Comparison of ENCODE assay signal across 8 cellular contexts in the genomic region with DNA sequence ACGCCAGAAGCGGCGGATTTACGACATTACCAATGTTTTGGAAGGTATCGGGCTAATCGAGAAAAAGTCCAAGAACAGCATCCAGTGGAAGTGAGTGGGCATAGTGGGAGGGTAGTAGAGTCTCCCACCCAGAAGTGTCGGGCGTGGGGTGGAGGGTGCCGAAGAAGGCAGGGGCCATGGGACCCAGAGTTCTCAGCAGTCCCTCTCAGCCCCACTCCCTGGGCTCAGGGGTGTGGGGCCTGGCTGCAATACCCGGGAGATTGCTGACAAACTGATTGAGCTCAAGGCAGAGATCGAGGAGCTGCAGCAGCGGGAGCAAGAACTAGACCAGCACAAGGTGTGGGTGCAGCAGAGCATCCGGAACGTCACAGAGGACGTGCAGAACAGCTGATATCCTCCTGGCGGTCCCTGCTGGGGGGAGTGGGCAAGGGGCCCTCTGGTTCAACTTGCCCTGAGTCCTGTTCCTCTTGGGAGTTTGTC. TPM values are rescaled to one million over a fixed set of nuclear protein-coding genes. Genes with fewer than 3 reads are reported as not detected.
DNase-seq lines count a peak whose midpoint lies in the region; ATAC-seq and TF ChIP-seq lines count a peak whose summit lies in the region.

No MANE protein-coding gene starts in this region.

- H3K27ac Mint-ChIP-seq in H9: no peak overlapping the region; a peak in 2 of 7 replicates
- H3K27ac Mint-ChIP-seq in activated CD4-positive, alpha-beta memory T cell treated with anti-CD3 and anti-CD28 coated beads, Interleukin-2, amount 10 ng/mL, durations not matched to agents 7 days and 5 days: peak overlapping the region; percentile 83
- H3K27ac Mint-ChIP-seq in stimulated activated naive B cell treated with anti-CD40 and anti-IgM and Interleukin-4, amounts not matched to agents 10 μg/mL and 1 μg/mL and 100 μg/mL, for 72 hours: peak overlapping the region; percentile 88

- peak overlapping the region; percentile 87 for H3K9ac ChIP-seq in H9 (ENCODE audit: extremely low read depth, insufficient read length, low read length)

- H3K27ac ChIP-seq in H9 (ENCODE audit: insufficient read length, low read depth, low read length): no peak overlapping the region

- H2BK15ac ChIP-seq in H9 (ENCODE audit: low read depth, low read length): no peak overlapping the region

- no peak for ATAC-seq in stimulated activated naive B cell treated with anti-CD40 and anti-IgM and Interleukin-4, amounts not matched to agents 10 μg/mL and 1 μg/mL and 100 μg/mL, for 72 hours (replicated peaks)
- ATAC-seq in GM21447 (IDR thresholded peaks at IDR 0.05; ENCODE audit: unreplicated experiment): no peak

- H2AK5ac ChIP-seq in H9 (ENCODE audit: insufficient read length, low read length): no peak overlapping the region

- H2AFZ ChIP-seq in H9 (ENCODE audit: low read length): no peak overlapping the region

- 0 out of 2 replicates have a peak, but pooled peaks cover 3% of the 10 kb centered on the region for H3K27me3 Mint-ChIP-seq in H9 (ENCODE audit: low read depth)
- no peaks in the 10 kb centered on the region for H3K27me3 Mint-ChIP-seq in activated CD4-positive, alpha-beta memory T cell treated with anti-CD3 and anti-CD28 coated beads, Interleukin-2, amount 10 ng/mL, durations not matched to agents 7 days and 5 days
- H3K27me3 Mint-ChIP-seq in stimulated activated naive B cell treated with anti-CD40 and anti-IgM and Interleukin-4, amounts not matched to agents 10 μg/mL and 1 μg/mL and 100 μg/mL, for 72 hours: no peaks in the 10 kb centered on the region

- no peak overlapping the region for H3T11ph ChIP-seq in H9 (ENCODE audit: low read length)

- H3K9me3 ChIP-seq in H9 (ENCODE audit: control insufficient read depth, low read depth, low read length): no peaks in the 10 kb centered on the region

- H3K4me3 Mint-ChIP-seq in H9: peak overlapping the region; percentile 86 to 93
- peak overlapping the region; percentile 86 for H3K4me3 Mint-ChIP-seq in activated CD4-positive, alpha-beta memory T cell treated with anti-CD3 and anti-CD28 coated beads, Interleukin-2, amount 10 ng/mL, durations not matched to agents 7 days and 5 days
- peak overlapping the region; percentile 89 for H3K4me3 Mint-ChIP-seq in stimulated activated naive B cell treated with anti-CD40 and anti-IgM and Interleukin-4, amounts not matched to agents 10 μg/mL and 1 μg/mL and 100 μg/mL, for 72 hours

- no peak overlapping the region for H2BK20ac ChIP-seq in H9 (ENCODE audit: low read depth, low read length, poor library complexity, severe bottlenecking)

- no peak overlapping the region; the same call in 1 of the 2 replicates for H3K14ac ChIP-seq in H9 (ENCODE audit: insufficient read depth, low read length)

- H3K56ac ChIP-seq in H9 (ENCODE audit: insufficient read length, low read depth, low read length): no peak overlapping the region

- H3K4me1 ChIP-seq in H9 (ENCODE audit: insufficient read depth, low read length): no peaks in the 10 kb centered on the region

- peaks cover 36 to 52% (median 50%) of the 10 kb centered on the region in 3 experiments for H3K36me3 Mint-ChIP-seq in H9 (ENCODE audit: insufficient read depth in 1 of 3, low read depth in 3 of 3)
- peaks cover 48% of the 10 kb centered on the region for H3K36me3 Mint-ChIP-seq in activated CD4-positive, alpha-beta memory T cell treated with anti-CD3 and anti-CD28 coated beads, Interleukin-2, amount 10 ng/mL, durations not matched to agents 7 days and 5 days (ENCODE audit: low read depth)
- peaks cover 33 to 43% of the 10 kb centered on the region in 2 donors for H3K36me3 Mint-ChIP-seq in stimulated activated naive B cell treated with anti-CD40 and anti-IgM and Interleukin-4, amounts not matched to agents 10 μg/mL and 1 μg/mL and 100 μg/mL, for 72 hours

- H3K79me2 ChIP-seq in H9 (ENCODE audit: insufficient read depth, low read length): peaks cover 13% of the 10 kb centered on the region; the same call in 1 of the 2 replicates

- no peak overlapping the region for H4K91ac ChIP-seq in H9 (ENCODE audit: insufficient read length, low read depth, low read length)

- H3K23me2 ChIP-seq in H9 (ENCODE audit: insufficient read length, low read depth, low read length, poor library complexity, severe bottlenecking): peaks cover 8% of the 10 kb centered on the region

- no peak overlapping the region for H3K4ac ChIP-seq in H9 (ENCODE audit: low read depth, low read length)

- no CpG with 5 or more reads among the region's 16 CpGs for WGBS in H9 (ENCODE audit: extremely low coverage, insufficient read length, low lambda C conversion rate)

- CTCF ChIA-PET in activated CD4-positive, alpha-beta memory T cell treated with anti-CD3 and anti-CD28 coated beads, Interleukin-2, amount 10 ng/mL, durations not matched to agents 7 days and 5 days (lab: Charles Lee): interaction anchor here (0.9 to 2.2 kb wide), 15 partner anchors 18 to 245 kb away, joined by 3 to 7 read pairs (median 4); partner anchors contain the start of genes FBXL8, TMEM208 and TRADD

- H3K18ac ChIP-seq in H9 (ENCODE audit: insufficient read length, low read depth, low read length): no peak overlapping the region

- no peak overlapping the region for H2BK5ac ChIP-seq in H9 (ENCODE audit: insufficient read length, low read length)

- peaks cover 13% of the 10 kb centered on the region for H3K79me1 ChIP-seq in H9 (ENCODE audit: insufficient read depth, low read depth, low read length, poor library complexity, severe bottlenecking)

- H2BK120ac ChIP-seq in H9 (ENCODE audit: low read depth, low read length, poor library complexity, severe bottlenecking): no peak overlapping the region

- no peaks in the 10 kb centered on the region; a peak in 1 of 5 replicates for H3K9me3 Mint-ChIP-seq in H9
- no peaks in the 10 kb centered on the region for H3K9me3 Mint-ChIP-seq in activated CD4-positive, alpha-beta memory T cell treated with anti-CD3 and anti-CD28 coated beads, Interleukin-2, amount 10 ng/mL, durations not matched to agents 7 days and 5 days
- no peaks in the 10 kb centered on the region for H3K9me3 Mint-ChIP-seq in stimulated activated naive B cell treated with anti-CD40 and anti-IgM and Interleukin-4, amounts not matched to agents 10 μg/mL and 1 μg/mL and 100 μg/mL, for 72 hours

- no peaks in the 10 kb centered on the region; the same call in 1 of the 2 replicates for H3K27me3 ChIP-seq in H9 (ENCODE audit: insufficient read depth, low read length)

- DNase-seq in H9 (no peak), A172 (ENCODE audit: low spot score) (no peak), D341Med (ENCODE audit: low spot score) (no peak), NCI-H510A treated with DMSO at 0.1 percent for 48 hours (lab: John Stamatoyannopoulos, UW) (no peak)
- DNase-seq in activated CD4-positive, alpha-beta memory T cell treated with anti-CD3 and anti-CD28 coated beads, Interleukin-2, amount 10 ng/mL, durations not matched to agents 7 days and 5 days: peak; percentile 57
- no peak for DNase-seq in stimulated activated naive B cell treated with anti-CD40 and anti-IgM and Interleukin-4, amounts not matched to agents 10 μg/mL and 1 μg/mL and 100 μg/mL, for 72 hours

- no peaks in the 10 kb centered on the region for H4K20me1 ChIP-seq in H9 (ENCODE audit: control insufficient read depth, insufficient read depth, insufficient read length)

- no peak overlapping the region for H4K8ac ChIP-seq in H9 (replicated peaks; ENCODE audit: insufficient read length, low read depth, low read length)

- no peak overlapping the region for H3K23ac ChIP-seq in H9 (ENCODE audit: insufficient read length, low read depth, low read length)

- POLR2A ChIA-PET in activated CD4-positive, alpha-beta memory T cell treated with anti-CD3 and anti-CD28 coated beads, Interleukin-2, amount 10 ng/mL, durations not matched to agents 7 days and 5 days (lab: Charles Lee): interaction anchor here (0.9 to 3.1 kb wide), 18 partner anchors 9 to 218 kb away, joined by 3 to 18 read pairs (median 5); partner anchors contain the start of genes B3GNT9, FBXL8, PHAF1 and TMEM208

- peak overlapping the region; percentile 89 for H3K4me2 ChIP-seq in H9 (ENCODE audit: insufficient read depth, insufficient read length, low read length)

- peaks cover 18 to 29% of the 10 kb centered on the region in 2 experiments for H3K4me1 Mint-ChIP-seq in H9
- H3K4me1 Mint-ChIP-seq in activated CD4-positive, alpha-beta memory T cell treated with anti-CD3 and anti-CD28 coated beads, Interleukin-2, amount 10 ng/mL, durations not matched to agents 7 days and 5 days: peaks cover 50% of the 10 kb centered on the region
- peaks cover 23 to 61% of the 10 kb centered on the region in 2 donors for H3K4me1 Mint-ChIP-seq in stimulated activated naive B cell treated with anti-CD40 and anti-IgM and Interleukin-4, amounts not matched to agents 10 μg/mL and 1 μg/mL and 100 μg/mL, for 72 hours

- H2BK12ac ChIP-seq in H9 (ENCODE audit: insufficient read length, low read depth, low read length): no peak overlapping the region

- no peak for TF ChIP-seq CTCF in H9 (conservative IDR thresholded peaks at IDR 0.05)

- peak overlapping the region; percentile 100 for H3K4me3 ChIP-seq in iPS-11a (ENCODE audit: low read depth, low read length)

- no peak overlapping the region for H4K5ac ChIP-seq in H9 (ENCODE audit: insufficient read length, low read depth, low read length)

RNA-seq across cellular contexts. Expression of gene E2F4, which starts 0.9 kb away (rescaled TPM):
- total RNA-seq in H9 (2021): 109 and 116 TPM in 2 replicates
- 100 to 1,000 TPM; 127 to 131 TPM for total RNA-seq in activated CD4-positive, alpha-beta memory T cell treated with anti-CD3 and anti-CD28 coated beads, Interleukin-2, amount 10 ng/mL, durations not matched to agents 7 days and 5 days
- 99.6 and 115 TPM in 2 replicates for total RNA-seq in A172 (2014; rRNA removed; shearing (Covaris generic))

RNA-seq across cellular contexts. Expression of gene EXOC3L1, which starts 2.9 kb away (rescaled TPM):
- 3.1 and 3.3 TPM in 2 replicates for total RNA-seq in H9 (2021)
- total RNA-seq in activated CD4-positive, alpha-beta memory T cell treated with anti-CD3 and anti-CD28 coated beads, Interleukin-2, amount 10 ng/mL, durations not matched to agents 7 days and 5 days: not detected
- total RNA-seq in A172 (2014; rRNA removed; shearing (Covaris generic)): 0.12 and 0.50 TPM in 2 replicates

RNA-seq across cellular contexts. Expression of gene ELMO3, which starts 6.1 kb away (rescaled TPM):
- total RNA-seq in H9 (2021): 8.6 and 9.1 TPM in 2 replicates
- 1 to 10 TPM; 7.3 to 8.3 TPM for total RNA-seq in activated CD4-positive, alpha-beta memory T cell treated with anti-CD3 and anti-CD28 coated beads, Interleukin-2, amount 10 ng/mL, durations not matched to agents 7 days and 5 days
- total RNA-seq in A172 (2014; rRNA removed; shearing (Covaris generic)): 0.24 and 0.48 TPM in 2 replicates

RNA-seq across cellular contexts. Expression of gene MATCAP1, which starts 9.1 kb away (rescaled TPM):
- total RNA-seq in H9 (2021): 42.1 and 51.2 TPM in 2 replicates
- 10 to 100 TPM; 63.9 to 70.9 TPM for total RNA-seq in activated CD4-positive, alpha-beta memory T cell treated with anti-CD3 and anti-CD28 coated beads, Interleukin-2, amount 10 ng/mL, durations not matched to agents 7 days and 5 days
- 15.6 and 17.5 TPM in 2 replicates for total RNA-seq in A172 (2014; rRNA removed; shearing (Covaris generic))

RNA-seq across cellular contexts. Expression of gene NOL3, which starts 22.5 kb away (rescaled TPM):
- 5.6 and 5.9 TPM in 2 replicates for total RNA-seq in H9 (2021)
- total RNA-seq in activated CD4-positive, alpha-beta memory T cell treated with anti-CD3 and anti-CD28 coated beads, Interleukin-2, amount 10 ng/mL, durations not matched to agents 7 days and 5 days: 10 to 100 TPM; 35.6 to 36.7 TPM
- total RNA-seq in A172 (2014; rRNA removed; shearing (Covaris generic)): 11.2 and 19.6 TPM in 2 replicates

Comparison
In these comparisons a context has a peak if more than half of its experiments do, and no peak if none do; other contexts are left out.
1. H3K27ac Mint-ChIP-seq: peak in activated CD4-positive, alpha-beta memory T cell treated with anti-CD3 and anti-CD28 coated beads, Interleukin-2, amount 10 ng/mL, durations not matched to agents 7 days and 5 days (single experiment) and stimulated activated naive B cell treated with anti-CD40 and anti-IgM and Interleukin-4, amounts not matched to agents 10 μg/mL and 1 μg/mL and 100 μg/mL, for 72 hours (single experiment); none in H9 (0 of 3).
2. Peak in every context shown above with its lines, with median percentiles within 50 percentile points of each other: H3K4me3 Mint-ChIP-seq.